ENCODE assay signal across 20 cellular contexts in the genomic region with DNA sequence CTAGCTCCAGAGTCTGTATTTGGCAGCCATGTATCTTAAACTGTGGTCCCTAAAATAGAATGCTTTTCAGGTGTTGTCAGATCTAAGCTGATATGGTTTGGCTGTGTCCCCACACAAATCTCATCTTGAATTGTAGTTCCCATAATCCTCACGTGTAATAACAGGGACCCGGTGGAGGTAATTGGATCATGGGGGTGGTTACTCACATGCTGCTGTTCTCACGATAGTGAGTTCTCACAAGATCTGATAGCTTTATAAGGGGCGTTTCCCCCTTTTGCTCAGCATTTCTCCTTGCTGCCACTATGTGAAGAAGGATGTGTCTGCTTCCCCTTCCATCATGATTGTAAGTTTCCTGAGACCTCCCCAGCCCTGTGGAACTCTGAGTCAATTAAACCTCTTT.
A peak's percentile ranks its signal among the peaks of the same experiment; 100 is the strongest.
DNase-seq lines count a peak whose midpoint lies in the region; ATAC-seq, FAIRE-seq and TF ChIP-seq lines count a peak whose summit lies in the region.
"Had no signal": no experiment of that assay in that cellular context is flagged by ENCODE, and none has a peak within 500 bp of the region (broad histone marks: within the 10 kb centered on the region; RNA-seq: fewer than 3 reads in every experiment).

No MANE protein-coding gene starts in this region.

- H3K36me3 ChIP-seq in astrocyte (ENCODE audit: insufficient read depth, low read length) (no peaks in the 10 kb centered on the region), mesodermal cell (ENCODE audit: control insufficient read depth, insufficient read depth, low read length) (no peaks in the 10 kb centered on the region), smooth muscle cell (ENCODE audit: low read depth) (no peaks in the 10 kb centered on the region)

- H2AFZ ChIP-seq in astrocyte (ENCODE audit: low read depth, low read length) = no peak overlapping the region
- no peak overlapping the region for H2AFZ ChIP-seq in smooth muscle cell (ENCODE audit: low read depth)
- H2AFZ ChIP-seq: GM23248 had no signal

- H3K4me3 Mint-ChIP-seq in astrocyte (ENCODE audit: unreplicated experiment) = no peak overlapping the region
- H3K4me3 Mint-ChIP-seq: CD4-positive, alpha-beta memory T cell had no signal

- H3K27me3 ChIP-seq in astrocyte (ENCODE audit: insufficient read depth, low read length) = no peaks in the 10 kb centered on the region
- H3K27me3 ChIP-seq in smooth muscle cell (ENCODE audit: low read depth) = peaks cover 24% of the 10 kb centered on the region

- H3K4me2 ChIP-seq in astrocyte (ENCODE audit: low read length) (no peak overlapping the region), smooth muscle cell (no peak overlapping the region)

- no peak overlapping the region for H3K27ac ChIP-seq in astrocyte (ENCODE audit: low read depth, low read length)
- H3K27ac ChIP-seq in mesodermal cell (ENCODE audit: low read depth, low read length, severe bottlenecking) = peak overlapping the region; percentile 76
- H3K27ac ChIP-seq in smooth muscle cell (ENCODE audit: low read depth) = peak overlapping the region; percentile 82
- H3K27ac ChIP-seq: GM23248 had no signal

- 93 to 100% methylated on average over 1 to 3 of the region's 4 CpGs for WGBS in mesodermal cell (ENCODE audit: insufficient coverage in 2 of 2), 2 experiments
- 82% methylated on average over 4 of the region's 4 CpGs for WGBS in smooth muscle cell (ENCODE audit: low lambda C conversion rate)

- DNase-seq in RPMI7951 (ENCODE audit: low read depth) (peak; percentile 64), astrocyte (ENCODE audit: low read depth) (no peak), smooth muscle cell (lab: John Stamatoyannopoulos, UW; ENCODE audit: unreplicated experiment) (no peak), iPS-NIHi7 (ENCODE audit: extremely low spot score) (no peak), hepatic stellate cell (ENCODE audit: low spot score) (no peak), NCI-H226 (no peak)
- DNase-seq: C1 segment of cervical spinal cord; Calu3; CD4-positive, alpha-beta memory T cell; COR-L47; DMS53; DMS79 treated with DMSO at 0.1 percent for 48 hours; H7; HCEC 1CT had no signal

- H3K9me3 ChIP-seq in astrocyte (ENCODE audit: insufficient read depth, low read depth, low read length) (peaks cover 3% of the 10 kb centered on the region), mesodermal cell (ENCODE audit: control insufficient read depth, low read length) (peaks cover 3% of the 10 kb centered on the region), smooth muscle cell (replicated peaks; ENCODE audit: low read depth) (no peaks in the 10 kb centered on the region)

- ATAC-seq in GM21367 (IDR thresholded peaks at IDR 0.05; ENCODE audit: unreplicated experiment) = no peak

- no peaks in the 10 kb centered on the region for H3K79me2 ChIP-seq in astrocyte (ENCODE audit: insufficient read depth, low read length)
- no peaks in the 10 kb centered on the region for H3K79me2 ChIP-seq in smooth muscle cell (ENCODE audit: low read depth)

- H3K9ac ChIP-seq in astrocyte (ENCODE audit: low read length) = no peak overlapping the region
- H3K9ac ChIP-seq in smooth muscle cell (ENCODE audit: low read depth) = peak overlapping the region; percentile 16
- H3K9ac ChIP-seq: GM23248 had no signal

- no peak overlapping the region for H3K4me3 ChIP-seq in astrocyte (ENCODE audit: insufficient read depth, low read depth, low read length)
- no peak overlapping the region for H3K4me3 ChIP-seq in mesodermal cell (ENCODE audit: extremely low read depth, insufficient read depth, low read length, poor library complexity, severe bottlenecking)
- no peak overlapping the region for H3K4me3 ChIP-seq in smooth muscle cell
- H3K4me3 ChIP-seq: GM23248 had no signal

- no peaks in the 10 kb centered on the region for H4K20me1 ChIP-seq in astrocyte (ENCODE audit: insufficient read depth, low read length)
- H4K20me1 ChIP-seq in smooth muscle cell (ENCODE audit: low read depth) = no peaks in the 10 kb centered on the region

- H3K4me1 ChIP-seq in astrocyte (ENCODE audit: insufficient read depth, low read length) (no peaks in the 10 kb centered on the region), mesodermal cell (ENCODE audit: control insufficient read depth, insufficient read depth, low read length, poor library complexity, severe bottlenecking) (peaks cover 19% of the 10 kb centered on the region), smooth muscle cell (ENCODE audit: low read depth) (peaks cover 6% of the 10 kb centered on the region)

- no peak for FAIRE-seq in astrocyte (lab: Jason Lieb, UNC)
- FAIRE-seq: G401.6, GM12892, H1 had no signal

- H3K9me3 Mint-ChIP-seq in astrocyte (ENCODE audit: unreplicated experiment) = no peaks in the 10 kb centered on the region

- no peak for TF ChIP-seq CTCF in astrocyte (IDR thresholded peaks at IDR 0.05; ENCODE audit: insufficient read depth, low read depth, low read length)
- no peak for TF ChIP-seq CTCF in smooth muscle cell (IDR thresholded peaks at IDR 0.05; ENCODE audit: borderline replicate concordance, insufficient read depth, poor library complexity, severe bottlenecking)

- no peaks in the 10 kb centered on the region for H3K36me3 Mint-ChIP-seq in astrocyte (ENCODE audit: low read depth, unreplicated experiment)
- H3K36me3 Mint-ChIP-seq: CD4-positive, alpha-beta memory T cell had no signal

- no peaks in the 10 kb centered on the region for H3K27me3 Mint-ChIP-seq in astrocyte (ENCODE audit: low read depth, unreplicated experiment)

- peak overlapping the region; percentile 96 for H3K27ac Mint-ChIP-seq in astrocyte (ENCODE audit: unreplicated experiment)

- no peaks in the 10 kb centered on the region for H3F3A ChIP-seq in smooth muscle cell (ENCODE audit: low read depth)

- peaks cover 25% of the 10 kb centered on the region for H3K4me1 Mint-ChIP-seq in astrocyte (ENCODE audit: low read depth, unreplicated experiment)
